23 cellular contexts compared by ENCODE assay signal in the genomic region with DNA sequence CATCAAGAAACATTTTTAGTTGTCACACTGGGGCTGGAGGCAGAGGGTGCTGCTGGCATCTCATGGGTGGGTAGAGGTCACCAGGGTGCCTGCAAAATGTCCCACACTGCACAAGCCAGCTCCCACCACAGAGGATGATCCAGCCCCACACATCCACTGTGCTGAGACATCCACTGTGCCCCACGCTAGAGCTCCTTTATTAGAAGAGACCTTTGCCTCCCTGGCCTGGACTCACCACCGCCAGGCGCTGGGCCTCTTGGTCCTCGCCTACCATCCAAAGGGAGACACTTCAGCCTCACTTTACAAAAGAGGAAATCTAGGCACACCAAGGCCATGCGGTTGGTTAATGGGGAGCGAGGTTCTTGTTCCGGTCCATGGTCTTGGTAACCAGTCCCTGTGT. TPM values are rescaled to one million over a fixed set of nuclear protein-coding genes. Genes with fewer than 3 reads are reported as not detected.
DNase-seq lines count a peak whose midpoint lies in the region; ATAC-seq, FAIRE-seq and TF ChIP-seq lines count a peak whose summit lies in the region.
"Had no signal": no experiment of that assay in that cellular context is flagged by ENCODE, and none has a peak within 500 bp of the region (broad histone marks: within the 10 kb centered on the region; RNA-seq: fewer than 3 reads in every experiment).

No MANE protein-coding gene starts in this region.

- H3K27me3 ChIP-seq in breast epithelium (no peaks in the 10 kb centered on the region), mammary epithelial cell (ENCODE audit: insufficient read depth, low read length) (no peaks in the 10 kb centered on the region), RWPE2 (ENCODE audit: insufficient read depth, poor library complexity, severe bottlenecking) (peaks cover 7% of the 10 kb centered on the region), thoracic aorta (replicated peaks; ENCODE audit: insufficient read depth) (no peaks in the 10 kb centered on the region), SJCRH30 (peaks cover 6% of the 10 kb centered on the region; the same call in 1 of the 2 replicates)

- no peak for TF ChIP-seq POLR2A in breast epithelium (IDR thresholded peaks at IDR 0.05)

- ATAC-seq in RWPE2 (ENCODE audit: low read depth) (no peak), thoracic aorta (ENCODE audit: insufficient number of reproducible peaks, low FRiP score, low read depth) (no peak), HG03342 (IDR thresholded peaks at IDR 0.05; ENCODE audit: unreplicated experiment) (no peak), HG03378 (IDR thresholded peaks at IDR 0.05; ENCODE audit: unreplicated experiment) (no peak)
- ATAC-seq: CD8-positive, alpha-beta T cell; PC-3 had no signal

- no peaks in the 10 kb centered on the region for H4K20me1 ChIP-seq in mammary epithelial cell (ENCODE audit: insufficient read depth, low read length)

- H3K4me3 ChIP-seq in breast epithelium (no peak overlapping the region), mammary epithelial cell (replicated peaks in 1 of 3; ENCODE audit: insufficient read depth in 1 of 3, low read depth in 2 of 3, low read length in 3 of 3) (no peak overlapping the region), RWPE2 (ENCODE audit: severe bottlenecking) (no peak overlapping the region), kidney (ENCODE audit: low read length in 2 of 2) (no peak overlapping the region), thoracic aorta (no peak overlapping the region), SJCRH30 (no peak overlapping the region)
- H3K4me3 ChIP-seq: SJSA1 had no signal

- H3K36me3 ChIP-seq in breast epithelium = no peaks in the 10 kb centered on the region
- H3K36me3 ChIP-seq in mammary epithelial cell (ENCODE audit: insufficient read depth, low read length) = no peaks in the 10 kb centered on the region
- H3K36me3 ChIP-seq in RWPE2 (ENCODE audit: low read depth) = no peaks in the 10 kb centered on the region
- H3K36me3 ChIP-seq in kidney (ENCODE audit: control insufficient read depth in 1 of 2, insufficient read depth in 2 of 2, low read length in 2 of 2) = no peaks in the 10 kb centered on the region
- no peaks in the 10 kb centered on the region for H3K36me3 ChIP-seq in thoracic aorta
- no peaks in the 10 kb centered on the region for H3K36me3 ChIP-seq in SJCRH30
- H3K36me3 ChIP-seq: BE2C, SJSA1 had no signal

- in situ Hi-C loops in mammary epithelial cell (cut with MboI; ENCODE audit: low sequenced_read_pairs in 2 of 2) = no loop called here

- peaks cover 20% of the 10 kb centered on the region for H3K79me2 ChIP-seq in mammary epithelial cell (ENCODE audit: insufficient read depth, low read length)

- H3K27ac ChIP-seq in breast epithelium = peak overlapping the region; percentile 74 to 76
- H3K27ac ChIP-seq in mammary epithelial cell (ENCODE audit: insufficient read depth, low read depth, low read length) = no peak overlapping the region
- H3K27ac ChIP-seq in RWPE2 (ENCODE audit: poor library complexity, severe bottlenecking) = no peak overlapping the region
- no peak overlapping the region for H3K27ac ChIP-seq in kidney (ENCODE audit: low read depth in 2 of 2, low read length in 2 of 2)
- peak overlapping the region; percentile 39 to 59 for H3K27ac ChIP-seq in thoracic aorta
- H3K27ac ChIP-seq in SJCRH30 = no peak overlapping the region
- H3K27ac ChIP-seq: RWPE1, SJSA1 had no signal

- dilution Hi-C loops in mammary epithelial cell (cut with HindIII; ENCODE audit: low sequenced_read_pairs) = no loop called here

- no peak for FAIRE-seq in kidney (lab: Jason Lieb, UNC)

- H3K4me1 ChIP-seq in breast epithelium (peaks cover 10% of the 10 kb centered on the region in 2 donors), mammary epithelial cell (ENCODE audit: insufficient read depth, low read length) (peaks cover 17% of the 10 kb centered on the region), RWPE2 (ENCODE audit: insufficient read depth, poor library complexity, severe bottlenecking) (no peaks in the 10 kb centered on the region), kidney (ENCODE audit: control insufficient read depth in 1 of 2, insufficient read depth in 1 of 2, low read depth in 1 of 2, low read length in 2 of 2) (no peaks in the 10 kb centered on the region), thoracic aorta (ENCODE audit: control insufficient read depth in 1 of 2, low read depth in 2 of 2) (peaks cover 5 to 43% of the 10 kb centered on the region in 2 donors), SJCRH30 (no peaks in the 10 kb centered on the region)
- H3K4me1 ChIP-seq: BE2C had no signal

- WGBS in mammary epithelial cell (ENCODE audit: low coverage, missing lambda C conversion rate) = over 99% methylated on average over 6 of the region's 7 CpGs

- CTCF ChIA-PET in mammary epithelial cell (lab: Charles Lee; ENCODE audit: low non-redundant PET) = no interaction called here

- intact Hi-C loops in breast epithelium (cut with DNase I; ENCODE audit: low total_unique reads) (no loop called here), mammary epithelial cell (cut with micrococcal nuclease) (no loop called here), kidney (cut with DNase I) (no loop called here)

- H3K9me3 ChIP-seq in breast epithelium (no peaks in the 10 kb centered on the region), mammary epithelial cell (replicated peaks; ENCODE audit: insufficient read depth, low read length) (no peaks in the 10 kb centered on the region), RWPE2 (ENCODE audit: severe bottlenecking) (no peaks in the 10 kb centered on the region), kidney (ENCODE audit: control insufficient read depth in 1 of 2, low read length in 2 of 2) (no peaks in the 10 kb centered on the region), thoracic aorta (no peaks in the 10 kb centered on the region), SJCRH30 (replicated peaks) (no peaks in the 10 kb centered on the region)
- H3K9me3 ChIP-seq: BE2C, SJSA1 had no signal

- H2AFZ ChIP-seq in mammary epithelial cell (ENCODE audit: low read depth, low read length) = no peak overlapping the region

- no peak overlapping the region for H3K4me2 ChIP-seq in mammary epithelial cell (ENCODE audit: insufficient read depth, low read depth, low read length)

- TF ChIP-seq CTCF in breast epithelium (IDR thresholded peaks at IDR 0.05) = no peak
- TF ChIP-seq CTCF in mammary epithelial cell (conservative IDR thresholded peaks at IDR 0.05 in 1 of 2, IDR thresholded peaks at IDR 0.05 in 1 of 2; ENCODE audit: extremely low read depth in 1 of 2, insufficient read depth in 1 of 2, low read depth in 1 of 2, low read length in 2 of 2) = no peak
- no peak for TF ChIP-seq CTCF in RWPE2 (IDR thresholded peaks at IDR 0.05; ENCODE audit: poor library complexity, severe bottlenecking)
- TF ChIP-seq CTCF in kidney (IDR thresholded peaks at IDR 0.05; ENCODE audit: borderline replicate concordance, extremely low read depth, insufficient read depth) = no peak
- TF ChIP-seq CTCF in thoracic aorta (IDR thresholded peaks at IDR 0.05) = no peak

- no TSS peak for BruUV-seq in mammary epithelial cell (replicated peaks; lab: Mats Ljungman, UMichigan)

- no peak overlapping the region for H3K9ac ChIP-seq in mammary epithelial cell (ENCODE audit: insufficient read depth, low read length)
- H3K9ac ChIP-seq in kidney (ENCODE audit: low read length in 2 of 2) = no peak overlapping the region

- peak; percentile 17 to 25 for DNase-seq in breast epithelium (ENCODE audit: low spot score in 2 of 2)
- no peak for DNase-seq in mammary epithelial cell
- DNase-seq in RWPE2 (ENCODE audit: low spot score) = peak; percentile 34
- peak; percentile 43 for DNase-seq in kidney
- DNase-seq in thoracic aorta (ENCODE audit: low spot score) = no peak
- DNase-seq in SJCRH30 = no peak
- DNase-seq: 8988T; BE2C; Calu3; CD8-positive, alpha-beta T cell; GF-D8; HCEC 1CT; NCI-H1417; NCI-H187; NCI-H2107; NCI-H226; NCI-H526 had no signal

RNA-seq across cellular contexts. Expression of a gene that starts 3.4 kb away (rescaled TPM):
- total RNA-seq in breast epithelium (10 to 100 TPM in 2 of 3 donors, 1 to 10 TPM in 1; 3.7 to 95.0 (median 53.7) TPM), mammary epithelial cell (100 to 1,000 TPM in 1 of 2 donors, 10 to 100 TPM in 1; 54.3 to 181 TPM), kidney (15.1 TPM), thoracic aorta (100 to 1,000 TPM; 122 to 161 TPM)
- polyA plus RNA-seq in mammary epithelial cell (147 TPM), kidney (ENCODE audit: insufficient read depth, low read depth, low replicate concordance) (2.0 TPM)
- 191 TPM for polyA minus RNA-seq in mammary epithelial cell
- total RNA-seq in SJCRH30 (2014; rRNA removed; shearing (Covaris generic)) = 0.43 and 1.6 TPM in 2 replicates
- total RNA-seq: CD8-positive, alpha-beta T cell; M059J had no signal

Comparison
In these comparisons a context has a peak if more than half of its experiments do, and no peak if none do; other contexts are left out.
1. DNase-seq: peak in breast epithelium (2 of 2), RWPE2 (single experiment) and kidney (single experiment); none in mammary epithelial cell (single experiment), thoracic aorta (single experiment) and SJCRH30 (0 of 2).
2. H3K27ac ChIP-seq: peak in breast epithelium (2 of 2) and thoracic aorta (2 of 2); none in mammary epithelial cell (single experiment), RWPE2 (single experiment), kidney (0 of 2) and SJCRH30 (single experiment).